Comparison of ENCODE assay signal across 21 cellular contexts in the genomic region with DNA sequence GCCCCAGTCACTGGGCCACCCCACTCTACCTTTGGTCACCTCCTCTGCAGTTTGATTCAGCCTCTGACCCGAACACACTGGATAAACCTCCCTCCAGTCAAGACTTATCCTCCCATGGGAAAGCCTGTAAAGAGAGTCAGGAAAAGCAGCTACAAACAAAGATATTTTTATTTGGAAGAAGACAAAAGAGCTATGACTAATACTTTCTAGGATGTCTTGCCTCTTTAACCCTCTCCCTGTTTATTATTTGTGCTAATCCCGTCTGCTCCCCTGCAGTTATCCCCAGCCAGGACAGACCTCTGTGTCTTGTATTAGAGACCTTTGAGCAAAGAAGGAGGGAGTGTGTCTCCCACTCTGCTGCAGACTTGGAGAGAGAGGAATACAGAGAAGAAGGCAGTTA.
DNase-seq lines count a peak whose midpoint lies in the region; ATAC-seq, FAIRE-seq and TF ChIP-seq lines count a peak whose summit lies in the region.
"Had no signal": no experiment of that assay in that cellular context is flagged by ENCODE, and none has a peak within 500 bp of the region (broad histone marks: within the 10 kb centered on the region; RNA-seq: fewer than 3 reads in every experiment).

No MANE protein-coding gene starts in this region.

- no peak overlapping the region for H3K9ac ChIP-seq in astrocyte (ENCODE audit: low read length)

- no peaks in the 10 kb centered on the region; the same call in 1 of the 2 replicates for H3K9me2 ChIP-seq in GM23338 (ENCODE audit: insufficient read depth)

- H3K9me3 ChIP-seq in astrocyte (ENCODE audit: insufficient read depth, low read depth, low read length) = no peaks in the 10 kb centered on the region
- H3K9me3 ChIP-seq: mucosa of descending colon had no signal

- H3K4me1 ChIP-seq in GM23338 (ENCODE audit: insufficient read depth) (no peaks in the 10 kb centered on the region), astrocyte (ENCODE audit: insufficient read depth, low read length) (peaks cover 15% of the 10 kb centered on the region)

- no peaks in the 10 kb centered on the region for H3K4me1 Mint-ChIP-seq in GM23338
- peaks cover 20% of the 10 kb centered on the region for H3K4me1 Mint-ChIP-seq in astrocyte (ENCODE audit: low read depth, unreplicated experiment)
- no peaks in the 10 kb centered on the region for H3K4me1 Mint-ChIP-seq in activated CD4-positive, alpha-beta memory T cell treated with anti-CD3 and anti-CD28 coated beads, Interleukin-2, amount 10 ng/mL, durations not matched to agents 7 days and 5 days
- H3K4me1 Mint-ChIP-seq: activated B cell treated with CpG ODN at 0.5 μM for 24 hours; activated T-helper 17 cell treated with anti-CD3 and anti-CD28 coated beads, Interleukin-2, amount 50 U/mL, for 72 hours; B cell; central memory CD8-positive, alpha-beta T cell had no signal

- H3K4me3 ChIP-seq in GM23338 (no peak overlapping the region), astrocyte (ENCODE audit: insufficient read depth, low read depth, low read length) (no peak overlapping the region)
- H3K4me3 ChIP-seq: GM12878, mucosa of descending colon had no signal

- no peaks in the 10 kb centered on the region for H3K36me3 Mint-ChIP-seq in GM23338 (ENCODE audit: low read depth)
- H3K36me3 Mint-ChIP-seq in astrocyte (ENCODE audit: low read depth, unreplicated experiment) = no peaks in the 10 kb centered on the region
- H3K36me3 Mint-ChIP-seq in activated CD4-positive, alpha-beta memory T cell treated with anti-CD3 and anti-CD28 coated beads, Interleukin-2, amount 10 ng/mL, durations not matched to agents 7 days and 5 days (ENCODE audit: low read depth) = no peaks in the 10 kb centered on the region

- H2AFZ ChIP-seq in GM23338 (0 out of 2 replicates have a peak overlapping the region, but pooled peaks have one; percentile 52), astrocyte (ENCODE audit: low read depth, low read length) (peak overlapping the region; percentile 30)

- H3K27ac ChIP-seq in GM23338 (ENCODE audit: low read depth) = no peak overlapping the region
- H3K27ac ChIP-seq in astrocyte (ENCODE audit: low read depth, low read length) = no peak overlapping the region

- no peak for FAIRE-seq in astrocyte (lab: Jason Lieb, UNC)
- FAIRE-seq: G401.6, GM12878 had no signal

- DNase-seq in GM23338 (ENCODE audit: low spot score) = no peak
- no peak for DNase-seq in astrocyte (ENCODE audit: low read depth)
- DNase-seq in iris pigment epithelial cell (ENCODE audit: low read depth) = peak; percentile 43
- DNase-seq in smooth muscle cell of the brain vasculature (ENCODE audit: low read depth, low spot score) = peak; percentile 77
- no peak for DNase-seq in activated CD4-positive, alpha-beta memory T cell treated with anti-CD3 and anti-CD28 coated beads, Interleukin-2, amount 10 ng/mL, durations not matched to agents 7 days and 5 days
- DNase-seq in left colon = no peak
- DNase-seq: activated B cell treated with CpG ODN at 0.5 μM for 24 hours, Kasumi-1, mucosa of descending colon, NCI-H1417, NCI-H2171 treated with DMSO at 0.1 percent for 48 hours, occipital lobe, right cardiac atrium, SHP77 treated with DMSO at 0.1 percent for 48 hours, T-helper 2 cell had no signal

- intact Hi-C loops in left colon (cut with DNase I, micrococcal nuclease) = no loop called here

- peaks cover 5% of the 10 kb centered on the region for H3K27me3 Mint-ChIP-seq in GM23338 (ENCODE audit: insufficient read depth, low read depth, poor library complexity)
- H3K27me3 Mint-ChIP-seq in astrocyte (ENCODE audit: low read depth, unreplicated experiment) = no peaks in the 10 kb centered on the region
- H3K27me3 Mint-ChIP-seq in activated CD4-positive, alpha-beta memory T cell treated with anti-CD3 and anti-CD28 coated beads, Interleukin-2, amount 10 ng/mL, durations not matched to agents 7 days and 5 days = no peaks in the 10 kb centered on the region
- H3K27me3 Mint-ChIP-seq: activated B cell treated with CpG ODN at 0.5 μM for 24 hours had no signal

- no peaks in the 10 kb centered on the region; the same call in 1 of the 2 replicates for H4K20me1 ChIP-seq in GM23338 (replicated peaks; ENCODE audit: insufficient read depth)
- H4K20me1 ChIP-seq in astrocyte (ENCODE audit: insufficient read depth, low read length) = no peaks in the 10 kb centered on the region

- POLR2A ChIA-PET in activated CD4-positive, alpha-beta memory T cell treated with anti-CD3 and anti-CD28 coated beads, Interleukin-2, amount 10 ng/mL, durations not matched to agents 7 days and 5 days (lab: Charles Lee) = no interaction called here

- H3F3A ChIP-seq in GM23338 (replicated peaks; ENCODE audit: low read depth) = no peaks in the 10 kb centered on the region

- no peak overlapping the region for H3K4me2 ChIP-seq in GM23338
- no peak overlapping the region for H3K4me2 ChIP-seq in astrocyte (ENCODE audit: low read length)

- CTCF ChIA-PET in activated CD4-positive, alpha-beta memory T cell treated with anti-CD3 and anti-CD28 coated beads, Interleukin-2, amount 10 ng/mL, durations not matched to agents 7 days and 5 days (lab: Charles Lee) = no interaction called here

- H3K79me2 ChIP-seq in GM23338 (replicated peaks; ENCODE audit: insufficient read depth) (no peaks in the 10 kb centered on the region), astrocyte (ENCODE audit: insufficient read depth, low read length) (no peaks in the 10 kb centered on the region)

- no peak for ATAC-seq in GM23338
- ATAC-seq in HG03520 (IDR thresholded peaks at IDR 0.05; ENCODE audit: unreplicated experiment) = no peak
- no peak for ATAC-seq in left colon
- ATAC-seq: activated T-helper 17 cell treated with anti-CD3 and anti-CD28 coated beads, Interleukin-2, amount 50 U/mL, for 72 hours; GM12878; mucosa of descending colon had no signal

- H3K9me3 Mint-ChIP-seq in GM23338 (0 out of 3 replicates have a peak, but pooled peaks cover 4% of the 10 kb centered on the region), astrocyte (ENCODE audit: unreplicated experiment) (peaks cover 5% of the 10 kb centered on the region)
- no peaks in the 10 kb centered on the region for H3K9me3 Mint-ChIP-seq in activated CD4-positive, alpha-beta memory T cell treated with anti-CD3 and anti-CD28 coated beads, Interleukin-2, amount 10 ng/mL, durations not matched to agents 7 days and 5 days
- H3K9me3 Mint-ChIP-seq: activated T-helper 17 cell treated with anti-CD3 and anti-CD28 coated beads, Interleukin-2, amount 50 U/mL, for 72 hours; central memory CD8-positive, alpha-beta T cell had no signal

- H3K27ac Mint-ChIP-seq in GM23338 = no peak overlapping the region
- H3K27ac Mint-ChIP-seq in astrocyte (ENCODE audit: unreplicated experiment) = no peak overlapping the region
- H3K27ac Mint-ChIP-seq in activated CD4-positive, alpha-beta memory T cell treated with anti-CD3 and anti-CD28 coated beads, Interleukin-2, amount 10 ng/mL, durations not matched to agents 7 days and 5 days = no peak overlapping the region
- H3K27ac Mint-ChIP-seq: activated B cell treated with CpG ODN at 0.5 μM for 24 hours; activated T-helper 17 cell treated with anti-CD3 and anti-CD28 coated beads, Interleukin-2, amount 50 U/mL, for 72 hours; B cell had no signal

- H3K4me3 Mint-ChIP-seq in GM23338 (no peak overlapping the region), astrocyte (ENCODE audit: unreplicated experiment) (no peak overlapping the region)
- no peak overlapping the region for H3K4me3 Mint-ChIP-seq in activated CD4-positive, alpha-beta memory T cell treated with anti-CD3 and anti-CD28 coated beads, Interleukin-2, amount 10 ng/mL, durations not matched to agents 7 days and 5 days
- H3K4me3 Mint-ChIP-seq: activated B cell treated with CpG ODN at 0.5 μM for 24 hours; activated T-helper 17 cell treated with anti-CD3 and anti-CD28 coated beads, Interleukin-2, amount 50 U/mL, for 72 hours; B cell; central memory CD8-positive, alpha-beta T cell had no signal

- H3K27me3 ChIP-seq in GM23338 (ENCODE audit: insufficient read depth) (no peaks in the 10 kb centered on the region), astrocyte (ENCODE audit: insufficient read depth, low read length) (no peaks in the 10 kb centered on the region)

- TF ChIP-seq CTCF in GM23338 (conservative IDR thresholded peaks at IDR 0.05; ENCODE audit: low read depth in 2 of 2) = no peak
- no peak for TF ChIP-seq CTCF in astrocyte (IDR thresholded peaks at IDR 0.05; ENCODE audit: insufficient read depth, low read depth, low read length)

- H3K36me3 ChIP-seq in GM23338 (ENCODE audit: insufficient read depth) (no peaks in the 10 kb centered on the region), astrocyte (ENCODE audit: insufficient read depth, low read length) (no peaks in the 10 kb centered on the region)

TF ChIP-seq in GM23338, 12 proteins besides CTCF, POLR2A, EP300 and RAD21 (continues in another document):
- no peak for TF ChIP-seq ZNF331 (CRISPR knock-in tag; IDR thresholded peaks at IDR 0.05; ENCODE audit: low read depth)
- no peak for TF ChIP-seq POLR2AphosphoS5 (IDR thresholded peaks at IDR 0.05; ENCODE audit: low read depth)

Comparison
In these comparisons a context has a peak if more than half of its experiments do, and no peak if none do; other contexts are left out.
1. DNase-seq: peak in iris pigment epithelial cell (single experiment) and smooth muscle cell of the brain vasculature (single experiment); none in GM23338 (single experiment), astrocyte (single experiment), activated CD4-positive, alpha-beta memory T cell treated with anti-CD3 and anti-CD28 coated beads, Interleukin-2, amount 10 ng/mL, durations not matched to agents 7 days and 5 days (single experiment) and left colon (0 of 2).